In the genomic region with DNA sequence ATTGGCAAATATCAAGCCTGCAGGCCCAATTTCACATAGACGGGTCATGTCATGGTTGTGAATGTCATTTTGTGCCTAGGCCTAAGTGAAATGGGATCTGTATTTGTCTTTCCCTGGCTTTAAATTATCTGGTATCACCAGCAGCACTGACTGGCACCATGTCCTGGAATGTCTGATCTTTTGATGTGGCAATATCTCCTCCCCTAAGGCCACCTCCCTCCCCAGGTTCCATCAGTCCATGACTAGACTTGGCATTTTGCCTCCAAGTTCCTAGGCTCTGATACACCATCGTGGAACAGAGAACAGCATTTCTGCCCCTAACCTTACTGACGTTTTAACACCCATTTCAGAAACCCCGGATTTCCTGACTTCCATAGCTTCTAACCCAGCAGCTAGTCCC, we compare ENCODE assay signal across 23 cellular contexts.
"Had no signal": no experiment of that assay in that cellular context is flagged by ENCODE, and none has a peak within 500 bp of the region (broad histone marks: within the 10 kb centered on the region; RNA-seq: fewer than 3 reads in every experiment).

No MANE protein-coding gene starts in this region.

- H3K9me3 ChIP-seq: neutrophil, pancreas, testis had no signal

- H3K4me1 ChIP-seq: esophagus squamous epithelium, pancreas, testis, tibial artery had no signal

- ATAC-seq: mucosa of descending colon; natural killer cell treated with Interleukin-12 subunit alpha and Interleukin-12 subunit beta and Interleukin-15 and Interleukin-18, amount 100 ng/mL, for 72 hours; pancreas; sciatic nerve; stimulated activated effector memory CD8-positive, alpha-beta T cell treated with anti-CD3 and anti-CD28 coated beads, Interleukin-12 subunit alpha, Interleukin-12 subunit beta, amount 100 ng/mL, for 72 hours had no signal

- H3K36me3 ChIP-seq: esophagus squamous epithelium, neutrophil, pancreas had no signal

- DNase-seq: dermis blood vessel endothelial cell; effector memory CD4-positive, alpha-beta T cell; erythroblast; esophagus squamous epithelium; hypothalamus; immature natural killer cell; islet precursor cell; kidney glomerular epithelial cell; mesenchymal stem cell; mucosa of descending colon; naive B cell; pancreas; stimulated activated CD4-positive, alpha-beta T cell treated with anti-CD3 and anti-CD28 coated beads, Interleukin-2, amount 100 ng/mL, for 24 hours; stimulated activated CD4-positive, alpha-beta T cell treated with anti-CD3 and anti-CD28 coated beads, Interleukin-4, amount 100 ng/mL, for 24 hours; stimulated activated naive CD4-positive, alpha-beta T cell treated with Interleukin-2 at 50 U/mL for 16 hours; substantia nigra; testis; tibial artery had no signal

- H3K4me3 ChIP-seq: coronary artery, esophagus squamous epithelium, mucosa of descending colon, pancreas, testis, tibial artery had no signal

- H3K27me3 ChIP-seq: esophagus squamous epithelium, neutrophil, pancreas, testis, tibial artery had no signal

- H3K27ac ChIP-seq: coronary artery, esophagus squamous epithelium, neutrophil, pancreas, testis, tibial artery had no signal
